ENCODE assay signal across 16 cellular contexts in the genomic region with DNA sequence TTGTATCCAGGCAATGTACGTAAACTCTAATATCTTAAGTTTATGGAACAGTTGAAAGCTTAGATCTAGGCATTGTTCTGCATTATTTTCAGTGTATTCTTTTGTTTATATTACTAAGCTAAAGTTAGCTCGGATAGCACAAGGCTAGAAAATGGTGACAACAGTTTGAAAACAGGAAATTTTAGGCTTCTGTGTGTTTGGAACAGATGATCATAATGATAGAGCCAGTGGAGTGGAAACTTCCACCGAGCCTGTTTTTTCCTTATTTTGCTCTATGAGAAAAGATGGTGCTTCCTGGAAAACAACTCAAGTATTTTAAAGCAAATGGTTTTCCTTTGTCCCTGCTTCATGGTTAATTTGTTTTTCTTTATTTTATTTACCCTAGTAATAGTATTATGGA.
DNase-seq lines count a peak whose midpoint lies in the region; ATAC-seq and TF ChIP-seq lines count a peak whose summit lies in the region.
"Had no signal": no experiment of that assay in that cellular context is flagged by ENCODE, and none has a peak within 500 bp of the region (broad histone marks: within the 10 kb centered on the region; RNA-seq: fewer than 3 reads in every experiment).

No MANE protein-coding gene starts in this region.

- intact Hi-C loops in lower lobe of right lung (cut with DNase I), result no loop called here

- no peaks in the 10 kb centered on the region for H4K20me1 ChIP-seq in GM23248 (ENCODE audit: insufficient read depth)

- ATAC-seq in lower lobe of right lung, result no peak
- no peak for ATAC-seq in thoracic aorta (ENCODE audit: insufficient number of reproducible peaks, low FRiP score, low read depth)
- no peak for ATAC-seq in omental fat pad (ENCODE audit: low FRiP score)
- ATAC-seq in HG03457 (IDR thresholded peaks at IDR 0.05; ENCODE audit: unreplicated experiment), result no peak
- ATAC-seq: body of pancreas had no signal

- in situ Hi-C loops in GM23248 (cut with MboI), result no loop called here

- no peak overlapping the region for H3K9ac ChIP-seq in GM23248

- no peaks in the 10 kb centered on the region for H3K9me2 ChIP-seq in GM23248 (ENCODE audit: insufficient read depth)

- H3K27ac ChIP-seq in caudate nucleus (ENCODE audit: low read depth, low read length) (peak overlapping the region; percentile 91), lower lobe of right lung (peak overlapping the region; percentile 46), thoracic aorta (peak overlapping the region; percentile 57 to 71), GM23248 (no peak overlapping the region)
- H3K27ac ChIP-seq: C4-2B, neutrophil had no signal

- DNase-seq in NCI-H446 (lab: John Stamatoyannopoulos, UW) (peak; percentile 22 to 51), caudate nucleus (lab: John Stamatoyannopoulos, UW) (no peak), lower lobe of right lung (no peak), thoracic aorta (ENCODE audit: low spot score) (no peak), GM23248 (no peak), omental fat pad (ENCODE audit: low spot score) (no peak), GM03348 (ENCODE audit: low spot score) (no peak)
- DNase-seq: activated effector memory CD4-positive, alpha-beta T cell treated with anti-CD3 and anti-CD28 coated beads, Interleukin-2, amount 50 U/mL, for 16 hours; body of pancreas; head of caudate nucleus; MM.1S; NK-92 treated with Interleukin-12 subunit alpha and Interleukin-12 subunit beta, amount 100 ng/mL, for 24 hours; trophoblast cell had no signal

- H3K36me3 ChIP-seq in lower lobe of right lung, result no peaks in the 10 kb centered on the region
- H3K36me3 ChIP-seq in thoracic aorta, result no peaks in the 10 kb centered on the region
- no peaks in the 10 kb centered on the region for H3K36me3 ChIP-seq in GM23248 (ENCODE audit: low read depth)
- H3K36me3 ChIP-seq: neutrophil had no signal

- H2AFZ ChIP-seq in GM23248, result no peak overlapping the region

- H3F3A ChIP-seq in GM23248 (ENCODE audit: insufficient read depth), result peaks cover 12% of the 10 kb centered on the region; the same call in 1 of the 2 replicates

- H3K9me3 ChIP-seq in lower lobe of right lung (no peaks in the 10 kb centered on the region), thoracic aorta (no peaks in the 10 kb centered on the region), GM23248 (ENCODE audit: low read depth) (no peaks in the 10 kb centered on the region)
- H3K9me3 ChIP-seq: body of pancreas, neutrophil had no signal

- WGBS in GM23248 (ENCODE audit: low coverage in 1 of 2, low lambda C conversion rate in 2 of 2, missing lambda C conversion rate in 2 of 2), 2 experiments, result 40 to 47% methylated on average over 3 of the region's 3 CpGs

- H3K27me3 ChIP-seq in lower lobe of right lung (ENCODE audit: low read depth), result no peaks in the 10 kb centered on the region
- H3K27me3 ChIP-seq in thoracic aorta (replicated peaks; ENCODE audit: insufficient read depth), result no peaks in the 10 kb centered on the region
- H3K27me3 ChIP-seq in GM23248 (replicated peaks; ENCODE audit: insufficient read depth), result no peaks in the 10 kb centered on the region
- H3K27me3 ChIP-seq: body of pancreas, neutrophil had no signal

- H3K4me3 ChIP-seq in lower lobe of right lung (no peak overlapping the region), thoracic aorta (no peak overlapping the region), GM23248 (no peak overlapping the region)
- H3K4me3 ChIP-seq: body of pancreas had no signal

- H3K4me2 ChIP-seq in GM23248 (ENCODE audit: unreplicated experiment), result no peak overlapping the region

- H3K4me1 ChIP-seq in lower lobe of right lung (peaks cover 83% of the 10 kb centered on the region), thoracic aorta (ENCODE audit: control insufficient read depth in 1 of 2, low read depth in 2 of 2) (peaks cover 64 to 100% of the 10 kb centered on the region in 2 donors), GM23248 (ENCODE audit: insufficient read depth) (peaks cover 14% of the 10 kb centered on the region)

- H3K79me2 ChIP-seq in GM23248 (ENCODE audit: insufficient read depth), result peaks cover 18% of the 10 kb centered on the region

- no peak for TF ChIP-seq CTCF in lower lobe of right lung (IDR thresholded peaks at IDR 0.05)
- TF ChIP-seq CTCF in thoracic aorta (IDR thresholded peaks at IDR 0.05), result no peak
- no peak for TF ChIP-seq CTCF in omental fat pad (IDR thresholded peaks at IDR 0.05)

Comparison
In these comparisons a context has a peak if more than half of its experiments do, and no peak if none do; other contexts are left out.
1. DNase-seq: peak in NCI-H446 (2 of 2); none in caudate nucleus (0 of 61), lower lobe of right lung (single experiment), thoracic aorta (single experiment), GM23248 (single experiment), omental fat pad (single experiment) and GM03348 (single experiment).